Comparison of ENCODE assay signal across 8 cellular contexts in the genomic region with DNA sequence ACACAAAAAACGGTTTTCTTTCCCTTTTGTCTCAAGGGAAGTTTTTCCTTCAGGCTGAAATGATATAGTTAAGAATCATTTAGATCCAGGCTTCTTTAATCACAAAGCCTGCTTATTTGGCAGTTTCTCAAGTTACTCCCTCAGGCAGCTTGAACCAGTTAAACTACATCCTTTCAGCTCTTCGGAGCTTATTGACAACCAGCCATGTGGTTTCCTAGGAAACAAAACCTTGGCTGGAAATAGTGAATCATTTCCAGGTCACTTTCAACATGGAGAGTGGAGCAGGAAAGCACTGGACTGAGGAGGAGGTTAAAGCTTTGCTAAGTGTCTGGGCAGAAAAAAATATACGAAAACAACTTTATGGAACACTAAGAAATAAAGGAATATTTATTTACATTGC. TPM values are rescaled to one million over a fixed set of nuclear protein-coding genes. Genes with fewer than 3 reads are reported as not detected.
DNase-seq lines count a peak whose midpoint lies in the region; ATAC-seq and TF ChIP-seq lines count a peak whose summit lies in the region.

No MANE protein-coding gene starts in this region.

- DNase-seq in ACHN: peak; percentile 94
- peak; percentile 98 for DNase-seq in HFF-Myc (ENCODE audit: extremely low read depth, low read depth)
- DNase-seq in NCI-H524 treated with DMSO at 0.1 percent for 48 hours (lab: John Stamatoyannopoulos, UW): peak; percentile 27
- DNase-seq in breast epithelium (ENCODE audit: low spot score in 2 of 2): peak in 1 of 2 donors; percentile 74
- peak; percentile 83 for DNase-seq in inferior parietal cortex (ENCODE audit: extremely low spot score)
- DNase-seq in smooth muscle cell of the brain vasculature (ENCODE audit: low read depth, low spot score): peak; percentile 85
- DNase-seq in SK-N-DZ (ENCODE audit: low spot score): no peak

- no peak for TF ChIP-seq CTCF in HFF-Myc (IDR thresholded peaks at IDR 0.05; ENCODE audit: low read depth, low read length, missing control alignments)
- TF ChIP-seq CTCF in breast epithelium (IDR thresholded peaks at IDR 0.05): no peak

- peaks cover 0 to 6% of the 10 kb centered on the region in 2 donors for H3K4me1 ChIP-seq in breast epithelium

- no peak for TF ChIP-seq POLR2A in breast epithelium (IDR thresholded peaks at IDR 0.05)

- H3K27me3 ChIP-seq in breast epithelium: no peaks in the 10 kb centered on the region

- H3K4me3 ChIP-seq in HFF-Myc (replicated peaks; ENCODE audit: low read depth, low read length) (peak overlapping the region; percentile 16), breast epithelium (peak overlapping the region in 2 of 3 donors; percentile 26 to 47)

- H3K36me3 ChIP-seq in breast epithelium: no peaks in the 10 kb centered on the region

- peak overlapping the region; percentile 66 to 68 for H3K27ac ChIP-seq in breast epithelium

- in situ Hi-C loops in ACHN (cut with HindIII; ENCODE audit: low pct_ligation_motif_present, low pct_unique_long_range_greater_than_20kb, low sequenced_read_pairs): no loop called here

- intact Hi-C loops in breast epithelium (cut with DNase I; ENCODE audit: low total_unique reads): no loop called here

- ATAC-seq in HG03442 (IDR thresholded peaks at IDR 0.05; ENCODE audit: unreplicated experiment): no peak

- no peaks in the 10 kb centered on the region for H3K9me3 ChIP-seq in breast epithelium

RNA-seq across cellular contexts. Expression of gene AASDH, which starts 23.0 kb away (rescaled TPM):
- 10 to 100 TPM; 10.4 to 18.3 (median 13.1) TPM for total RNA-seq in breast epithelium
- 9.6 and 11.9 TPM in 2 replicates for polyA plus RNA-seq in SK-N-DZ (2014; cell fraction: cytosol; rRNA removed)
- polyA plus RNA-seq in SK-N-DZ (2014; cell fraction: nucleus; rRNA removed): 14.6 and 15.5 TPM in 2 replicates

RNA-seq across cellular contexts. Expression of gene PPAT, which starts 25.2 kb away (rescaled TPM):
- total RNA-seq in breast epithelium: 1 to 10 TPM; 5.6 to 8.9 (median 6.6) TPM
- 75.1 and 75.8 TPM in 2 replicates for polyA plus RNA-seq in SK-N-DZ (2014; cell fraction: cytosol; rRNA removed)
- polyA plus RNA-seq in SK-N-DZ (2014; cell fraction: nucleus; rRNA removed): 59.2 and 67.8 TPM in 2 replicates

RNA-seq across cellular contexts. Expression of gene PAICS, which starts 25.8 kb away (rescaled TPM):
- 10 to 100 TPM; 31.8 to 37.2 (median 35.1) TPM for total RNA-seq in breast epithelium
- 197 and 217 TPM in 2 replicates for polyA plus RNA-seq in SK-N-DZ (2014; cell fraction: cytosol; rRNA removed)
- polyA plus RNA-seq in SK-N-DZ (2014; cell fraction: nucleus; rRNA removed): 122 and 133 TPM in 2 replicates

RNA-seq across cellular contexts. Expression of gene SRP72, which starts 57.2 kb away (rescaled TPM):
- 10 to 100 TPM; 60.6 to 74.8 (median 71.8) TPM for total RNA-seq in breast epithelium
- polyA plus RNA-seq in SK-N-DZ (2014; cell fraction: cytosol; rRNA removed): 53.3 and 56.6 TPM in 2 replicates
- 36.9 and 38.8 TPM in 2 replicates for polyA plus RNA-seq in SK-N-DZ (2014; cell fraction: nucleus; rRNA removed)
